8 cellular contexts compared by ENCODE assay signal in the genomic region with DNA sequence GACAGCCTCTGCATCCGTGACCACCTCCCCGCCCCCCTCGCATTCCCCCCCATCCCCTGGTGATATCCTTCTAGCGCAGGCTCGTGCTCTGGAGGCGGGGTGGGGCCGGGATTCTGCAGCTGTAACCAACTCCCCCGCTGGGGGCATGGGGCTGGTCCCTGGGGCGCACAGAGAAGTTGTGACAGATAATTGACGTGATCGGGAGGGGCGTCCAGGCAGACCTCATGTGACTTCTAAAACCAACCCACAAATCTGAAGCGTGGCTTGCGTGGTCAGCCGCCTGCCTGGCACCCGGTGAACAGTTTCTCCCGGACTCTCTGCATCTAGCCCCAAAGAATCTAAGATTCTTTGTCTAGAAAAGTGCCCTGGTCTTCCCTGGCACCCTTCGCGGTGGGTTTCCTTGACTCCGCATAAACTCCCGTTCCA.
A peak's percentile ranks its signal among the peaks of the same experiment; 100 is the strongest.
DNase-seq lines count a peak whose midpoint lies in the region; ATAC-seq, FAIRE-seq and TF ChIP-seq lines count a peak whose summit lies in the region.

No MANE protein-coding gene starts in this region.

- H3K27ac Mint-ChIP-seq in IgD-negative memory B cell: no peak overlapping the region

- no peak for ATAC-seq in GM19452 (IDR thresholded peaks at IDR 0.05; ENCODE audit: unreplicated experiment)
- no peak for ATAC-seq in GM19397 (IDR thresholded peaks at IDR 0.05; ENCODE audit: unreplicated experiment)
- no peak for ATAC-seq in GM21717 (IDR thresholded peaks at IDR 0.05; ENCODE audit: unreplicated experiment)

- no peaks in the 10 kb centered on the region for H3K27me3 ChIP-seq in brain microvascular endothelial cell (replicated peaks)

- H3K4me3 ChIP-seq in brain microvascular endothelial cell (ENCODE audit: low read depth, low read length): peak overlapping the region; percentile 58

- H3K9me3 Mint-ChIP-seq in IgD-negative memory B cell: peaks cover 0 to 2% (median 2%) of the 10 kb centered on the region in 3 donors

- peaks cover 31% of the 10 kb centered on the region for H3K27me3 Mint-ChIP-seq in IgD-negative memory B cell

- peaks cover 2% of the 10 kb centered on the region for H3K36me3 Mint-ChIP-seq in IgD-negative memory B cell

- peaks cover 7 to 12% (median 8%) of the 10 kb centered on the region in 3 donors for H3K4me1 Mint-ChIP-seq in IgD-negative memory B cell

- TF ChIP-seq POLR2A in H54 (IDR thresholded peaks at IDR 0.05; ENCODE audit: low read depth, low read length): no peak

- TF ChIP-seq CTCF in brain microvascular endothelial cell (IDR thresholded peaks at IDR 0.05; ENCODE audit: low read depth, low read length, missing control alignments): no peak

- H3K4me3 Mint-ChIP-seq in IgD-negative memory B cell: peak overlapping the region; percentile 69 to 91 (median 83)

- H3K27ac ChIP-seq in brain microvascular endothelial cell: no peak overlapping the region

- DNase-seq in brain microvascular endothelial cell: peak; percentile 6
- DNase-seq in iris pigment epithelial cell (ENCODE audit: low read depth): peak; percentile 23
- DNase-seq in stimulated activated CD4-positive, alpha-beta T cell treated with anti-CD3 and anti-CD28 coated beads, Interleukin-4, amount 100 ng/mL, for 48 hours (ENCODE audit: low read depth in 2 of 2): peak; percentile 1 to 4
- no peak for DNase-seq in H54 (ENCODE audit: insufficient read length, low spot score)

- no peak for FAIRE-seq in H54 (lab: Jason Lieb, UNC)

- no peaks in the 10 kb centered on the region for H3K36me3 ChIP-seq in brain microvascular endothelial cell (replicated peaks)

- in situ Hi-C loops in brain microvascular endothelial cell (cut with HindIII; ENCODE audit: low pct_ligation_motif_present, low sequenced_read_pairs): no loop called here
